In genomic region chr15:77526582-77527163, GRCh38 we compare ENCODE assay signal across 14 cellular contexts.
DNase-seq lines count a peak whose midpoint lies in the region; ATAC-seq and TF ChIP-seq lines count a peak whose summit lies in the region.
"Had no signal": no experiment of that assay in that cellular context is flagged by ENCODE, and none has a peak within 500 bp of the region (broad histone marks: within the 10 kb centered on the region; RNA-seq: fewer than 3 reads in every experiment).

No MANE protein-coding gene starts in this region.

- intact Hi-C loops in cardiac septum (cut with DNase I) (loop anchor here (1.0 kb wide), 1 partner anchor 19 kb away; no protein-coding TSS in a partner anchor), mammary epithelial cell (cut with micrococcal nuclease) (no loop called here), aorta (cut with DNase I) (no loop called here)

- no peak for DNase-seq in cardiac muscle cell (ENCODE audit: low read depth in 1 of 2, low spot score in 1 of 2)
- DNase-seq in cardiac septum (ENCODE audit: low spot score): no peak
- DNase-seq in mammary epithelial cell: no peak
- no peak for DNase-seq in neural crest cell (ENCODE audit: low read depth, low spot score)
- DNase-seq in aorta: peak; percentile 27 to 43
- DNase-seq in DMS53 treated with DMSO at 0.1 percent for 48 hours (lab: John Stamatoyannopoulos, UW; ENCODE audit: unreplicated experiment): no peak
- DNase-seq in NCI-H146 treated with DMSO at 0.1 percent for 48 hours (lab: John Stamatoyannopoulos, UW; ENCODE audit: unreplicated experiment): no peak
- DNase-seq: activated CD4-positive, alpha-beta T cell treated with anti-CD3 and anti-CD28 coated beads for 1 hour; NCI-H1930; RPMI8226; T-helper 2 cell had no signal

- no peaks in the 10 kb centered on the region for H4K20me1 ChIP-seq in mammary epithelial cell (ENCODE audit: insufficient read depth, low read length)

- peak overlapping the region; percentile 89 for H3K27ac ChIP-seq in cardiac muscle cell
- H3K27ac ChIP-seq in mammary epithelial cell (ENCODE audit: insufficient read depth, low read depth, low read length): no peak overlapping the region
- no peak overlapping the region for H3K27ac ChIP-seq in aorta (ENCODE audit: low read depth in 1 of 2, low read length in 2 of 2)
- H3K27ac ChIP-seq: epithelial cell of prostate had no signal

- WGBS in mammary epithelial cell (ENCODE audit: low coverage, missing lambda C conversion rate): over 99% methylated on average over 10 of the region's 14 CpGs
- WGBS in aorta, 2 donors: 90 to 93% methylated on average over 14 of the region's 14 CpGs

- H3K27me3 Mint-ChIP-seq in neural crest cell (ENCODE audit: low read depth): no peaks in the 10 kb centered on the region
- H3K27me3 Mint-ChIP-seq: stimulated activated memory B cell treated with anti-CD40 and anti-IgM and Interleukin-4, amounts not matched to agents 10 μg/mL and 1 μg/mL and 100 μg/mL, for 72 hours had no signal

- H3K9me3 ChIP-seq in cardiac muscle cell (ENCODE audit: low read depth) (no peaks in the 10 kb centered on the region), mammary epithelial cell (replicated peaks; ENCODE audit: insufficient read depth, low read length) (no peaks in the 10 kb centered on the region), aorta (ENCODE audit: control insufficient read depth, low read length) (no peaks in the 10 kb centered on the region)

- H3K36me3 ChIP-seq in cardiac muscle cell (no peaks in the 10 kb centered on the region), mammary epithelial cell (ENCODE audit: insufficient read depth, low read length) (no peaks in the 10 kb centered on the region), aorta (ENCODE audit: control insufficient read depth in 1 of 2, insufficient read depth in 2 of 2, low read length in 1 of 2) (no peaks in the 10 kb centered on the region)

- H3K9ac ChIP-seq in mammary epithelial cell (ENCODE audit: insufficient read depth, low read length): no peak overlapping the region

- H3K4me3 ChIP-seq in cardiac muscle cell (no peak overlapping the region), mammary epithelial cell (replicated peaks in 1 of 3; ENCODE audit: insufficient read depth in 1 of 3, low read depth in 2 of 3, low read length in 3 of 3) (no peak overlapping the region), aorta (ENCODE audit: low read length in 2 of 2) (no peak overlapping the region)

- in situ Hi-C loops in mammary epithelial cell (cut with MboI; ENCODE audit: low sequenced_read_pairs in 2 of 2): no loop called here

- peak overlapping the region; percentile 47 for H3K4me2 ChIP-seq in mammary epithelial cell (ENCODE audit: insufficient read depth, low read depth, low read length)

- ATAC-seq in aorta (ENCODE audit: low FRiP score): no peak
- no peak for ATAC-seq in HG03354 (IDR thresholded peaks at IDR 0.05; ENCODE audit: poor library complexity, severe bottlenecking, unreplicated experiment)
- ATAC-seq: stimulated activated memory B cell treated with anti-CD40 and anti-IgM and Interleukin-4, amounts not matched to agents 10 μg/mL and 1 μg/mL and 100 μg/mL, for 72 hours had no signal

- no TSS peak for BruUV-seq in mammary epithelial cell (replicated peaks; lab: Mats Ljungman, UMichigan)

- dilution Hi-C loops in mammary epithelial cell (cut with HindIII; ENCODE audit: low sequenced_read_pairs): no loop called here

- peak overlapping the region; percentile 78 for H2AFZ ChIP-seq in mammary epithelial cell (ENCODE audit: low read depth, low read length)

- H3K4me3 Mint-ChIP-seq in neural crest cell: no peak overlapping the region
- H3K4me3 Mint-ChIP-seq: stimulated activated memory B cell treated with anti-CD40 and anti-IgM and Interleukin-4, amounts not matched to agents 10 μg/mL and 1 μg/mL and 100 μg/mL, for 72 hours had no signal

- CTCF ChIA-PET in mammary epithelial cell (lab: Charles Lee; ENCODE audit: low non-redundant PET): no interaction called here

- no peak for TF ChIP-seq CTCF in cardiac muscle cell (IDR thresholded peaks at IDR 0.05; ENCODE audit: low read depth, low read length)
- TF ChIP-seq CTCF in mammary epithelial cell (conservative IDR thresholded peaks at IDR 0.05 in 1 of 2, IDR thresholded peaks at IDR 0.05 in 1 of 2; ENCODE audit: extremely low read depth in 1 of 2, insufficient read depth in 1 of 2, low read depth in 1 of 2, low read length in 2 of 2): no peak
- TF ChIP-seq CTCF in neural crest cell (conservative IDR thresholded peaks at IDR 0.05): no peak

- peaks cover 24% of the 10 kb centered on the region for H3K4me1 ChIP-seq in cardiac muscle cell (ENCODE audit: low read depth)
- peaks cover 12% of the 10 kb centered on the region for H3K4me1 ChIP-seq in mammary epithelial cell (ENCODE audit: insufficient read depth, low read length)
- no peaks in the 10 kb centered on the region for H3K4me1 ChIP-seq in aorta (ENCODE audit: control insufficient read depth in 1 of 2, insufficient read depth in 2 of 2, low read length in 2 of 2)

- no peaks in the 10 kb centered on the region for H3K36me3 Mint-ChIP-seq in neural crest cell (ENCODE audit: low read depth)
- H3K36me3 Mint-ChIP-seq: stimulated activated memory B cell treated with anti-CD40 and anti-IgM and Interleukin-4, amounts not matched to agents 10 μg/mL and 1 μg/mL and 100 μg/mL, for 72 hours had no signal

- H3K27ac Mint-ChIP-seq in neural crest cell (ENCODE audit: unreplicated experiment): peak overlapping the region; percentile 37
- H3K27ac Mint-ChIP-seq: stimulated activated memory B cell treated with anti-CD40 and anti-IgM and Interleukin-4, amounts not matched to agents 10 μg/mL and 1 μg/mL and 100 μg/mL, for 72 hours had no signal

- H3K4me1 Mint-ChIP-seq in neural crest cell: peaks cover 40% of the 10 kb centered on the region
- H3K4me1 Mint-ChIP-seq: stimulated activated memory B cell treated with anti-CD40 and anti-IgM and Interleukin-4, amounts not matched to agents 10 μg/mL and 1 μg/mL and 100 μg/mL, for 72 hours had no signal

- H3K79me2 ChIP-seq in mammary epithelial cell (ENCODE audit: insufficient read depth, low read length): no peaks in the 10 kb centered on the region

- H3K9me3 Mint-ChIP-seq in neural crest cell: no peaks in the 10 kb centered on the region
- H3K9me3 Mint-ChIP-seq: stimulated activated memory B cell treated with anti-CD40 and anti-IgM and Interleukin-4, amounts not matched to agents 10 μg/mL and 1 μg/mL and 100 μg/mL, for 72 hours had no signal

- no peaks in the 10 kb centered on the region for H3K27me3 ChIP-seq in cardiac muscle cell
- H3K27me3 ChIP-seq in mammary epithelial cell (ENCODE audit: insufficient read depth, low read length): peaks cover 2% of the 10 kb centered on the region
- H3K27me3 ChIP-seq in aorta (ENCODE audit: control insufficient read depth in 1 of 2, insufficient read depth in 2 of 2, low read length in 1 of 2): no peaks in the 10 kb centered on the region

Comparison
In these comparisons a context has a peak if more than half of its experiments do, and no peak if none do; other contexts are left out.
1. DNase-seq: peak in aorta (2 of 2); none in cardiac muscle cell (0 of 2), cardiac septum (single experiment), mammary epithelial cell (single experiment), neural crest cell (single experiment), DMS53 treated with DMSO at 0.1 percent for 48 hours (single experiment) and NCI-H146 treated with DMSO at 0.1 percent for 48 hours (single experiment).